Comparison of ENCODE assay signal across 22 cellular contexts in the genomic region with DNA sequence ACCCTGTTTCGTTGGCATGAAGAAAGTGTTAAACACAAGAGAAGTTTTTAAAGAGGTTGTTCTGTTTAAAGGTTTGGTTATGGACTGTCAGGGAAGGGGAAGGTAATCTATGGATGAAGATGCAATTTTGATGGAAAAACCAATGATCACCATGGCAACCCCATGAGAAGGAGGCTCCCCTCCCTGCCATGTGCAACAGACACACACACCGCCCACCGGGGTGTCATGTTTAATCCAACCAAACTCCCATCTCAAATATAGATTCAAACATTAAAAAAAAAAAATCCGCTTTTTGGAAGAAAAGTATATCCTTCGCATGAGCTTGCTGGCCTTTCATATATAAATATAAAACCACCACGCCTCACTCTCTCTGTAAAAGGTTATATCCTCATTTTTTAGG.
A peak's percentile ranks its signal among the peaks of the same experiment; 100 is the strongest.
DNase-seq lines count a peak whose midpoint lies in the region; ATAC-seq and TF ChIP-seq lines count a peak whose summit lies in the region.
"Had no signal": no experiment of that assay in that cellular context is flagged by ENCODE, and none has a peak within 500 bp of the region (broad histone marks: within the 10 kb centered on the region; RNA-seq: fewer than 3 reads in every experiment).

No MANE protein-coding gene starts in this region.

- POLR2A ChIA-PET in CD4-positive, alpha-beta T cell (lab: Charles Lee): interaction anchor here (1.3 kb wide), 1 partner anchor 10 kb away, joined by 3 read pairs; no protein-coding TSS in a partner anchor

- H3K4me3 Mint-ChIP-seq in activated T-cell treated with anti-CD3 and anti-CD28 coated beads, Interleukin-2, amount 50 U/mL, for 24 hours: no peak overlapping the region
- H3K4me3 Mint-ChIP-seq in CD4-positive, alpha-beta T cell: no peak overlapping the region
- H3K4me3 Mint-ChIP-seq in stimulated activated naive CD8-positive, alpha-beta T cell treated with anti-CD3 and anti-CD28 coated beads, Interleukin-15, amount 100 ng/mL, for 72 hours: no peak overlapping the region
- H3K4me3 Mint-ChIP-seq: CD14-positive monocyte; CD8-positive, alpha-beta T cell had no signal

- no peaks in the 10 kb centered on the region for H3K27me3 ChIP-seq in CD4-positive, alpha-beta T cell (ENCODE audit: control insufficient read depth, insufficient read depth, low read length)
- H3K27me3 ChIP-seq: BE2C; BLaER1 treated with 17β-estradiol and CSF1 and Interleukin-3, amounts not matched to agents 10 nM and 100 nM had no signal

- no peak for DNase-seq in activated T-cell treated with anti-CD3 and anti-CD28 coated beads, Interleukin-2, amount 50 U/mL, for 24 hours
- no peak for DNase-seq in activated T-cell treated with anti-CD3 and anti-CD28 coated beads, Interleukin-2, amount 50 U/mL, for 48 hours
- no peak for DNase-seq in CD4-positive, alpha-beta T cell
- peak in 24 of 42 donors; percentile 41 to 80 (median 58) for DNase-seq in head of caudate nucleus
- no peak for DNase-seq in NCI-H1436 treated with DMSO at 0.1 percent for 48 hours (lab: John Stamatoyannopoulos, UW)
- no peak for DNase-seq in stimulated activated naive CD8-positive, alpha-beta T cell treated with anti-CD3 and anti-CD28 coated beads, Interleukin-15, amount 100 ng/mL, for 72 hours
- DNase-seq: 8988T; ACHN; AML-193; BE2C; Caco-2; CD8-positive, alpha-beta T cell; DMS79; EL; GDM1; GM23248; H7; HCEC 1CT had no signal

- peak overlapping the region; percentile 45 for H3K27ac Mint-ChIP-seq in activated T-cell treated with anti-CD3 and anti-CD28 coated beads, Interleukin-2, amount 50 U/mL, for 24 hours
- H3K27ac Mint-ChIP-seq in CD4-positive, alpha-beta T cell: peak overlapping the region; percentile 15
- H3K27ac Mint-ChIP-seq in stimulated activated naive CD8-positive, alpha-beta T cell treated with anti-CD3 and anti-CD28 coated beads, Interleukin-15, amount 100 ng/mL, for 72 hours: peak overlapping the region in 1 of 2 donors; percentile 5
- H3K27ac Mint-ChIP-seq: CD8-positive, alpha-beta T cell had no signal

- H3K9me3 Mint-ChIP-seq in activated T-cell treated with anti-CD3 and anti-CD28 coated beads, Interleukin-2, amount 50 U/mL, for 24 hours: no peaks in the 10 kb centered on the region
- H3K9me3 Mint-ChIP-seq in CD4-positive, alpha-beta T cell: no peaks in the 10 kb centered on the region
- no peaks in the 10 kb centered on the region for H3K9me3 Mint-ChIP-seq in stimulated activated naive CD8-positive, alpha-beta T cell treated with anti-CD3 and anti-CD28 coated beads, Interleukin-15, amount 100 ng/mL, for 72 hours
- H3K9me3 Mint-ChIP-seq: CD8-positive, alpha-beta T cell had no signal

- no peak for ATAC-seq in CD4-positive, alpha-beta T cell (ENCODE audit: poor library complexity)
- ATAC-seq in stimulated activated naive CD8-positive, alpha-beta T cell treated with anti-CD3 and anti-CD28 coated beads, Interleukin-15, amount 100 ng/mL, for 72 hours: no peak
- ATAC-seq: A549; CD8-positive, alpha-beta T cell; GM12878 had no signal

- peaks cover 72% of the 10 kb centered on the region for H3K36me3 Mint-ChIP-seq in activated T-cell treated with anti-CD3 and anti-CD28 coated beads, Interleukin-2, amount 50 U/mL, for 24 hours (ENCODE audit: low read depth)
- peaks cover 66% of the 10 kb centered on the region for H3K36me3 Mint-ChIP-seq in CD4-positive, alpha-beta T cell (ENCODE audit: low read depth)

- CTCF ChIA-PET in CD4-positive, alpha-beta T cell (lab: Charles Lee): interaction anchor here (0.7 to 1.1 kb wide), 3 partner anchors 13 to 61 kb away, joined by 3 read pairs; no protein-coding TSS in a partner anchor

- H3K27me3 Mint-ChIP-seq in activated T-cell treated with anti-CD3 and anti-CD28 coated beads, Interleukin-2, amount 50 U/mL, for 24 hours: no peaks in the 10 kb centered on the region
- H3K27me3 Mint-ChIP-seq in CD4-positive, alpha-beta T cell: no peaks in the 10 kb centered on the region
- H3K27me3 Mint-ChIP-seq in stimulated activated naive CD8-positive, alpha-beta T cell treated with anti-CD3 and anti-CD28 coated beads, Interleukin-15, amount 100 ng/mL, for 72 hours: no peaks in the 10 kb centered on the region

- intact Hi-C loops in CD4-positive, alpha-beta T cell (cut with DNase I, micrococcal nuclease): no loop called here
- intact Hi-C loops in head of caudate nucleus (cut with DNase I): no loop called here

- H3K9me3 ChIP-seq in CD4-positive, alpha-beta T cell (ENCODE audit: control insufficient read depth, low read length): no peaks in the 10 kb centered on the region
- H3K9me3 ChIP-seq: A549, BE2C, Caco-2 had no signal

- no peak for TF ChIP-seq CTCF in CD4-positive, alpha-beta T cell (IDR thresholded peaks at IDR 0.05)

- no peak overlapping the region for H3K27ac ChIP-seq in CD4-positive, alpha-beta T cell (ENCODE audit: low read depth, low read length)
- H3K27ac ChIP-seq: A549; BLaER1 treated with 17β-estradiol and CSF1 and Interleukin-3, amounts not matched to agents 10 nM and 100 nM; GM23248 had no signal

- peaks cover 23% of the 10 kb centered on the region for H3K4me1 Mint-ChIP-seq in activated T-cell treated with anti-CD3 and anti-CD28 coated beads, Interleukin-2, amount 50 U/mL, for 24 hours (ENCODE audit: low read depth)
- no peaks in the 10 kb centered on the region for H3K4me1 Mint-ChIP-seq in CD4-positive, alpha-beta T cell (ENCODE audit: low read depth)
- H3K4me1 Mint-ChIP-seq in stimulated activated naive CD8-positive, alpha-beta T cell treated with anti-CD3 and anti-CD28 coated beads, Interleukin-15, amount 100 ng/mL, for 72 hours: peaks cover 20% of the 10 kb centered on the region

Comparison
In these comparisons a context has a peak if more than half of its experiments do, and no peak if none do; other contexts are left out.
1. DNase-seq: peak in head of caudate nucleus (24 of 42); none in activated T-cell treated with anti-CD3 and anti-CD28 coated beads, Interleukin-2, amount 50 U/mL, for 24 hours (single experiment), activated T-cell treated with anti-CD3 and anti-CD28 coated beads, Interleukin-2, amount 50 U/mL, for 48 hours (0 of 2), CD4-positive, alpha-beta T cell (0 of 10), NCI-H1436 treated with DMSO at 0.1 percent for 48 hours (single experiment) and stimulated activated naive CD8-positive, alpha-beta T cell treated with anti-CD3 and anti-CD28 coated beads, Interleukin-15, amount 100 ng/mL, for 72 hours (0 of 2).